In the genomic region with DNA sequence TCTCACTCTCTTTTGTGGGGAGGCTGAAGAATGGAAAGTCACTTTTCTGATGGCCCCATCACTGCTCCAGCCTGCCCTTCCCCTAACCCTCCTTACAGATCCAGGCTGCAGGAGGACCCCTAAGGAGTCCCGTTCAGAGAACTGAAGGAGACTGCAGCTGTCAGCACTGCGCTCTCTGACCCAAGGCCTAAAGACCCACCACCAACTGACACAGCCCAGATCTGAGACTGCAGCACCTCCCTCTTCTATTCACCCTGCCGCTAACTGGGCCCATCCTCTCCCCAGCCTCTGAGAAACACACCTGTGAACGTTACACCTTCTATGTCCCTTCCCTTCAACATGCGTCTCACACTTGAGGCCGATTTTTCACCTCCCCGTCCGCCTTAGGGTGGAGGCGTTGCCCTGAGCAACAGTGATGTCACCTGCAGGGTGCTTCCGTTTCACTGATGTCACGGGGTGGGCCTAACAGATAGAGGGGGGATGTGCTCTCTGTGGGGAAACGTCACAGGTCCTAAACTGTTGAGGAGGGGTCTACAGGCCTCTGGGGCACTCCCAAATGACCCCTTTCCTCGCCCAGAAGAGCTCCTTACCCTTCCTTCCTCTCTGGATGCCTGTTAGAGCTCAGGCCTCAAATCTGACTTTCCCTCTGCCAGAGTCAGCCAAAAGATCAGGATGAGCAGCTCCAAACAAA, we compare ENCODE assay signal across 7 cellular contexts. TPM values are rescaled to one million over a fixed set of nuclear protein-coding genes. Genes with fewer than 3 reads are reported as not detected.
A peak's percentile ranks its signal among the peaks of the same experiment; 100 is the strongest.
DNase-seq lines count a peak whose midpoint lies in the region; ATAC-seq lines count a peak whose summit lies in the region.

No MANE protein-coding gene starts in this region.

- peaks cover 47% of the 10 kb centered on the region for H3K4me1 ChIP-seq in thymus (ENCODE audit: control insufficient read depth, insufficient read depth, low read length)

- ATAC-seq in naive thymus-derived CD8-positive, alpha-beta T cell: peak; percentile 33 to 70

- peaks cover 85% of the 10 kb centered on the region for H3K4me1 Mint-ChIP-seq in activated CD4-positive, alpha-beta T cell treated with anti-CD3 and anti-CD28 coated beads, Interleukin-2, amount 10 ng/mL, durations not matched to agents 7 days and 5 days
- peaks cover 47 to 88% (median 86%) of the 10 kb centered on the region in 4 donors for H3K4me1 Mint-ChIP-seq in naive thymus-derived CD8-positive, alpha-beta T cell

- no peaks in the 10 kb centered on the region for H3K27me3 Mint-ChIP-seq in activated CD4-positive, alpha-beta T cell treated with anti-CD3 and anti-CD28 coated beads, Interleukin-2, amount 10 ng/mL, durations not matched to agents 7 days and 5 days
- H3K27me3 Mint-ChIP-seq in naive thymus-derived CD8-positive, alpha-beta T cell: peaks cover 0 to 2% (median 0%) of the 10 kb centered on the region in 5 donors

- peak overlapping the region; percentile 79 for H3K27ac Mint-ChIP-seq in activated CD4-positive, alpha-beta T cell treated with anti-CD3 and anti-CD28 coated beads, Interleukin-2, amount 10 ng/mL, durations not matched to agents 7 days and 5 days
- peak overlapping the region; percentile 90 to 100 (median 98) for H3K27ac Mint-ChIP-seq in naive thymus-derived CD8-positive, alpha-beta T cell

- peak overlapping the region; percentile 64 for H3K27ac ChIP-seq in thymus (ENCODE audit: low read depth)

- H3K36me3 ChIP-seq in thymus (ENCODE audit: control insufficient read depth, insufficient read depth): peaks cover 2% of the 10 kb centered on the region

- DNase-seq in activated CD4-positive, alpha-beta T cell treated with anti-CD3 and anti-CD28 coated beads, Interleukin-2, amount 10 ng/mL, durations not matched to agents 7 days and 5 days: peak; percentile 66
- DNase-seq in astrocyte of the hippocampus (ENCODE audit: low read depth, low spot score): peak; percentile 7
- DNase-seq in naive thymus-derived CD8-positive, alpha-beta T cell: peak; percentile 57 to 95 (median 88)
- no peak for DNase-seq in NCI-H1930 (lab: John Stamatoyannopoulos, UW)
- no peak for DNase-seq in NCI-H2171 (lab: John Stamatoyannopoulos, UW)
- no peak for DNase-seq in AG20443 (ENCODE audit: low spot score)

- no peaks in the 10 kb centered on the region for H3K9me3 Mint-ChIP-seq in activated CD4-positive, alpha-beta T cell treated with anti-CD3 and anti-CD28 coated beads, Interleukin-2, amount 10 ng/mL, durations not matched to agents 7 days and 5 days
- H3K9me3 Mint-ChIP-seq in naive thymus-derived CD8-positive, alpha-beta T cell: no peaks in the 10 kb centered on the region

- H3K27me3 ChIP-seq in thymus (ENCODE audit: control insufficient read depth, insufficient read depth): no peaks in the 10 kb centered on the region

- peaks cover 31% of the 10 kb centered on the region for H3K36me3 Mint-ChIP-seq in activated CD4-positive, alpha-beta T cell treated with anti-CD3 and anti-CD28 coated beads, Interleukin-2, amount 10 ng/mL, durations not matched to agents 7 days and 5 days (ENCODE audit: low read depth)
- peaks cover 0 to 14% (median 0%) of the 10 kb centered on the region in 3 donors for H3K36me3 Mint-ChIP-seq in naive thymus-derived CD8-positive, alpha-beta T cell

- H3K4me3 ChIP-seq in thymus (ENCODE audit: low read length): no peak overlapping the region

- H3K9me3 ChIP-seq in thymus (ENCODE audit: control insufficient read depth): no peaks in the 10 kb centered on the region

- POLR2A ChIA-PET in activated CD4-positive, alpha-beta T cell treated with anti-CD3 and anti-CD28 coated beads, Interleukin-2, amount 10 ng/mL, durations not matched to agents 7 days and 5 days (lab: Charles Lee): no interaction called here
- POLR2A ChIA-PET in naive thymus-derived CD8-positive, alpha-beta T cell (lab: Charles Lee): interaction anchor here (1.4 to 7.6 kb wide), 3 partner anchors 10 to 26 kb away, joined by 3 to 93 read pairs (median 5); no protein-coding TSS in a partner anchor

- peak overlapping the region; percentile 23 for H3K4me3 Mint-ChIP-seq in activated CD4-positive, alpha-beta T cell treated with anti-CD3 and anti-CD28 coated beads, Interleukin-2, amount 10 ng/mL, durations not matched to agents 7 days and 5 days
- H3K4me3 Mint-ChIP-seq in naive thymus-derived CD8-positive, alpha-beta T cell: peak overlapping the region; percentile 61 to 100 (median 76)

- CTCF ChIA-PET in activated CD4-positive, alpha-beta T cell treated with anti-CD3 and anti-CD28 coated beads, Interleukin-2, amount 10 ng/mL, durations not matched to agents 7 days and 5 days (lab: Charles Lee): interaction anchor here (1.1 to 1.6 kb wide), 3 partner anchors 11 to 41 kb away, joined by 3 to 6 read pairs (median 3); no protein-coding TSS in a partner anchor

- WGBS in thymus: 62% methylated on average over 13 of the region's 13 CpGs

RNA-seq across cellular contexts. Expression of gene ITPRIP, which starts 5.1 kb away (rescaled TPM):
- 10 to 100 TPM; 24.9 to 26.5 TPM for total RNA-seq in activated CD4-positive, alpha-beta T cell treated with anti-CD3 and anti-CD28 coated beads, Interleukin-2, amount 10 ng/mL, durations not matched to agents 7 days and 5 days
- total RNA-seq in naive thymus-derived CD8-positive, alpha-beta T cell: 10 to 100 TPM; 14.2 to 16.0 TPM
- polyA plus RNA-seq in naive thymus-derived CD8-positive, alpha-beta T cell: 10 to 100 TPM; 10.6 to 16.0 (median 15.6) TPM
- polyA plus RNA-seq in thymus: 13.6 TPM

RNA-seq across cellular contexts. Expression of gene CFAP58, which starts 20.5 kb away (rescaled TPM):
- total RNA-seq in activated CD4-positive, alpha-beta T cell treated with anti-CD3 and anti-CD28 coated beads, Interleukin-2, amount 10 ng/mL, durations not matched to agents 7 days and 5 days: under 1 TPM; 0.22 to 0.27 TPM
- total RNA-seq in naive thymus-derived CD8-positive, alpha-beta T cell: not detected
- polyA plus RNA-seq in naive thymus-derived CD8-positive, alpha-beta T cell: not detected
- polyA plus RNA-seq in thymus: 0.34 TPM

Comparison
In these comparisons a context has a peak if more than half of its experiments do, and no peak if none do; other contexts are left out.
1. DNase-seq: peak in activated CD4-positive, alpha-beta T cell treated with anti-CD3 and anti-CD28 coated beads, Interleukin-2, amount 10 ng/mL, durations not matched to agents 7 days and 5 days (single experiment), astrocyte of the hippocampus (single experiment) and naive thymus-derived CD8-positive, alpha-beta T cell (10 of 10); none in NCI-H1930 (0 of 2), NCI-H2171 (single experiment) and AG20443 (single experiment).